1 cellular context compared by ENCODE assay signal in genomic region chr17:4625181-4625601, GRCh38.
TF ChIP-seq lines count a peak whose summit lies in the region.

No MANE protein-coding gene starts in this region.

TF ChIP-seq in HepG2, 621 proteins besides CTCF, POLR2A, EP300 and RAD21:
- TF ChIP-seq ZNF576 (CRISPR knock-in tag; IDR thresholded peaks at IDR 0.05), result no peak
- TF ChIP-seq FUBP1 (CRISPR knock-in tag; IDR thresholded peaks at IDR 0.05; ENCODE audit: borderline replicate concordance), result no peak
- no peak for TF ChIP-seq AKNA (CRISPR knock-in tag; IDR thresholded peaks at IDR 0.05; ENCODE audit: borderline replicate concordance)
- TF ChIP-seq ZNF879 (CRISPR knock-in tag; IDR thresholded peaks at IDR 0.05), result no peak
- no peak for TF ChIP-seq CBX5 (CRISPR knock-in tag; IDR thresholded peaks at IDR 0.05; ENCODE audit: borderline replicate concordance)
- TF ChIP-seq ZNF17 (CRISPR knock-in tag; IDR thresholded peaks at IDR 0.05), result no peak
